In genomic region chr4:101005659-101006058, GRCh38 we compare ENCODE assay signal across 1 cellular context.
TF ChIP-seq lines count a peak whose summit lies in the region.

No MANE protein-coding gene starts in this region.

TF ChIP-seq in GM12878, 131 proteins besides CTCF, POLR2A, EP300 and RAD21 (continued from another document):
- TF ChIP-seq ZNF622 (IDR thresholded peaks at IDR 0.05) (no peak), IRF4 (IDR thresholded peaks at IDR 0.05; ENCODE audit: low read depth, low read length) (0 out of 2 replicates have a peak, but pooled peaks have one; percentile 12), IKZF2 (IDR thresholded peaks at IDR 0.05) (peak in 1 of 2 experiments; percentile 31; a peak in 1 of 4 replicates), PKNOX1 (IDR thresholded peaks at IDR 0.05) (no peak), ZZZ3 (IDR thresholded peaks at IDR 0.05; ENCODE audit: control insufficient read depth, insufficient read length, low read depth) (no peak), NFIC (IDR thresholded peaks at IDR 0.05; ENCODE audit: low read depth, low read length) (0 out of 2 replicates have a peak, but pooled peaks have one; percentile 29), RUNX3 (IDR thresholded peaks at IDR 0.05; ENCODE audit: low read length) (peak; percentile 56; the same call in 1 of the 2 replicates), SREBF2 (IDR thresholded peaks at IDR 0.05; ENCODE audit: low read length) (no peak)
